ENCODE assay signal across 16 cellular contexts in genomic region chr17:29295420-29295819, GRCh38. TPM values are rescaled to one million over a fixed set of nuclear protein-coding genes. Genes with fewer than 3 reads are reported as not detected.
A peak's percentile ranks its signal among the peaks of the same experiment; 100 is the strongest.
DNase-seq lines count a peak whose midpoint lies in the region; ATAC-seq and TF ChIP-seq lines count a peak whose summit lies in the region.
"Had no signal": no experiment of that assay in that cellular context is flagged by ENCODE, and none has a peak within 500 bp of the region (broad histone marks: within the 10 kb centered on the region; RNA-seq: fewer than 3 reads in every experiment).

No MANE protein-coding gene starts in this region.

- intact Hi-C loops in activated CD4-positive, alpha-beta memory T cell treated with anti-CD3 and anti-CD28 coated beads for 36 hours (cut with micrococcal nuclease) = loop anchor here (2.0 kb wide), 1 partner anchor 155 kb away; no protein-coding TSS in a partner anchor
- intact Hi-C loops in right lobe of liver (cut with DNase I) = no loop called here

- peaks cover 0 to 19% (median 7%) of the 10 kb centered on the region in 4 donors for H3K4me1 ChIP-seq in right lobe of liver

- H3K4me1 Mint-ChIP-seq in activated naive CD4-positive, alpha-beta T cell treated with anti-CD3 and anti-CD28 coated beads, Interleukin-2, amount 50 U/mL, for 24 hours = peaks cover 27% of the 10 kb centered on the region
- H3K4me1 Mint-ChIP-seq in activated CD4-positive, alpha-beta memory T cell treated with anti-CD3 and anti-CD28 coated beads for 36 hours (ENCODE audit: low read depth) = peaks cover 23% of the 10 kb centered on the region
- H3K4me1 Mint-ChIP-seq in memory B cell = peaks cover 11% of the 10 kb centered on the region
- peaks cover 30% of the 10 kb centered on the region for H3K4me1 Mint-ChIP-seq in stimulated activated naive CD8-positive, alpha-beta T cell treated with anti-CD3 and anti-CD28 coated beads, Interleukin-15, amount 100 ng/mL, for 72 hours

- H3K27me3 ChIP-seq in right lobe of liver = no peaks in the 10 kb centered on the region
- H3K27me3 ChIP-seq: brain microvascular endothelial cell had no signal

- WGBS in right lobe of liver (ENCODE audit: insufficient coverage, low coverage, low lambda C conversion rate, missing lambda C conversion rate) = 93% methylated on average over 3 of the region's 3 CpGs

- peak overlapping the region; percentile 31 for H3K27ac Mint-ChIP-seq in activated naive CD4-positive, alpha-beta T cell treated with anti-CD3 and anti-CD28 coated beads, Interleukin-2, amount 50 U/mL, for 24 hours
- peak overlapping the region; percentile 75 for H3K27ac Mint-ChIP-seq in activated CD4-positive, alpha-beta memory T cell treated with anti-CD3 and anti-CD28 coated beads for 36 hours
- peak overlapping the region; percentile 97 for H3K27ac Mint-ChIP-seq in memory B cell
- H3K27ac Mint-ChIP-seq in stimulated activated naive CD8-positive, alpha-beta T cell treated with anti-CD3 and anti-CD28 coated beads, Interleukin-15, amount 100 ng/mL, for 72 hours = peak overlapping the region in 1 of 2 donors; percentile 92

- CTCF ChIA-PET in activated CD4-positive, alpha-beta memory T cell treated with anti-CD3 and anti-CD28 coated beads for 36 hours (lab: Charles Lee) = interaction anchor here (0.6 to 0.7 kb wide), 2 partner anchors 172 to 297 kb away, joined by 3 read pairs; no protein-coding TSS in a partner anchor

- H3K9me3 Mint-ChIP-seq in activated naive CD4-positive, alpha-beta T cell treated with anti-CD3 and anti-CD28 coated beads, Interleukin-2, amount 50 U/mL, for 24 hours = no peaks in the 10 kb centered on the region
- no peaks in the 10 kb centered on the region for H3K9me3 Mint-ChIP-seq in activated CD4-positive, alpha-beta memory T cell treated with anti-CD3 and anti-CD28 coated beads for 36 hours
- no peaks in the 10 kb centered on the region for H3K9me3 Mint-ChIP-seq in memory B cell
- no peaks in the 10 kb centered on the region for H3K9me3 Mint-ChIP-seq in stimulated activated naive CD8-positive, alpha-beta T cell treated with anti-CD3 and anti-CD28 coated beads, Interleukin-15, amount 100 ng/mL, for 72 hours

- no peak overlapping the region for H3K4me3 ChIP-seq in right lobe of liver

- peaks cover 12% of the 10 kb centered on the region for H3K36me3 Mint-ChIP-seq in activated naive CD4-positive, alpha-beta T cell treated with anti-CD3 and anti-CD28 coated beads, Interleukin-2, amount 50 U/mL, for 24 hours
- peaks cover 18% of the 10 kb centered on the region for H3K36me3 Mint-ChIP-seq in activated CD4-positive, alpha-beta memory T cell treated with anti-CD3 and anti-CD28 coated beads for 36 hours
- H3K36me3 Mint-ChIP-seq in memory B cell = no peaks in the 10 kb centered on the region

- ATAC-seq in memory B cell (ENCODE audit: low read depth) = no peak
- ATAC-seq in stimulated activated naive CD8-positive, alpha-beta T cell treated with anti-CD3 and anti-CD28 coated beads, Interleukin-15, amount 100 ng/mL, for 72 hours = no peak
- ATAC-seq in right lobe of liver = no peak
- ATAC-seq: GM12878, left ventricle myocardium superior had no signal

- DNase-seq in activated naive CD4-positive, alpha-beta T cell (lab: John Stamatoyannopoulos, UW) = no peak
- no peak for DNase-seq in activated CD4-positive, alpha-beta memory T cell treated with anti-CD3 and anti-CD28 coated beads for 36 hours
- DNase-seq in memory B cell (ENCODE audit: low spot score in 2 of 2) (no peak), GDM1 (lab: John Stamatoyannopoulos, UW) (no peak), right lobe of liver (no peak), AG08395 (ENCODE audit: low spot score) (no peak)
- no peak for DNase-seq in stimulated activated naive CD8-positive, alpha-beta T cell treated with anti-CD3 and anti-CD28 coated beads, Interleukin-15, amount 100 ng/mL, for 72 hours
- DNase-seq: brain microvascular endothelial cell; effector CD8-positive, alpha-beta T cell; EL; H9; left ventricle myocardium superior; NCI-H146; NCI-H446 had no signal

- no peaks in the 10 kb centered on the region for H3K36me3 ChIP-seq in right lobe of liver
- H3K36me3 ChIP-seq: brain microvascular endothelial cell had no signal

- TF ChIP-seq CTCF in right lobe of liver (IDR thresholded peaks at IDR 0.05) = no peak

- POLR2A ChIA-PET in activated CD4-positive, alpha-beta memory T cell treated with anti-CD3 and anti-CD28 coated beads for 36 hours (lab: Charles Lee) = no interaction called here

- peak overlapping the region; percentile 57 for H3K4me3 Mint-ChIP-seq in activated naive CD4-positive, alpha-beta T cell treated with anti-CD3 and anti-CD28 coated beads, Interleukin-2, amount 50 U/mL, for 24 hours
- no peak overlapping the region for H3K4me3 Mint-ChIP-seq in activated CD4-positive, alpha-beta memory T cell treated with anti-CD3 and anti-CD28 coated beads for 36 hours
- peak overlapping the region; percentile 27 for H3K4me3 Mint-ChIP-seq in memory B cell
- H3K4me3 Mint-ChIP-seq in stimulated activated naive CD8-positive, alpha-beta T cell treated with anti-CD3 and anti-CD28 coated beads, Interleukin-15, amount 100 ng/mL, for 72 hours = peak overlapping the region; percentile 42 to 64

- H3K9me3 ChIP-seq in right lobe of liver = no peaks in the 10 kb centered on the region

- TF ChIP-seq POLR2A in right lobe of liver (IDR thresholded peaks at IDR 0.05) = no peak

- no peak overlapping the region for H3K27ac ChIP-seq in right lobe of liver
- H3K27ac ChIP-seq: brain microvascular endothelial cell had no signal

- H3K27me3 Mint-ChIP-seq in activated naive CD4-positive, alpha-beta T cell treated with anti-CD3 and anti-CD28 coated beads, Interleukin-2, amount 50 U/mL, for 24 hours = no peaks in the 10 kb centered on the region
- no peaks in the 10 kb centered on the region for H3K27me3 Mint-ChIP-seq in activated CD4-positive, alpha-beta memory T cell treated with anti-CD3 and anti-CD28 coated beads for 36 hours
- no peaks in the 10 kb centered on the region for H3K27me3 Mint-ChIP-seq in memory B cell
- H3K27me3 Mint-ChIP-seq in stimulated activated naive CD8-positive, alpha-beta T cell treated with anti-CD3 and anti-CD28 coated beads, Interleukin-15, amount 100 ng/mL, for 72 hours = no peaks in the 10 kb centered on the region

RNA-seq across cellular contexts. Expression of gene NUFIP2, which starts 1.5 kb away (rescaled TPM):
- total RNA-seq in activated CD4-positive, alpha-beta memory T cell treated with anti-CD3 and anti-CD28 coated beads for 36 hours = 10 to 100 TPM; 45.6 to 56.9 TPM
- 10 to 100 TPM; 16.1 to 31.2 (median 22.5) TPM for total RNA-seq in right lobe of liver

RNA-seq across cellular contexts. Expression of gene CRYBA1, which starts 48.8 kb away (rescaled TPM):
- not detected for total RNA-seq in activated CD4-positive, alpha-beta memory T cell treated with anti-CD3 and anti-CD28 coated beads for 36 hours
- total RNA-seq in right lobe of liver = not detected
- total RNA-seq: GM12878, H9, left ventricle myocardium superior had no signal
